Comparison of ENCODE assay signal across 10 cellular contexts in the genomic region with DNA sequence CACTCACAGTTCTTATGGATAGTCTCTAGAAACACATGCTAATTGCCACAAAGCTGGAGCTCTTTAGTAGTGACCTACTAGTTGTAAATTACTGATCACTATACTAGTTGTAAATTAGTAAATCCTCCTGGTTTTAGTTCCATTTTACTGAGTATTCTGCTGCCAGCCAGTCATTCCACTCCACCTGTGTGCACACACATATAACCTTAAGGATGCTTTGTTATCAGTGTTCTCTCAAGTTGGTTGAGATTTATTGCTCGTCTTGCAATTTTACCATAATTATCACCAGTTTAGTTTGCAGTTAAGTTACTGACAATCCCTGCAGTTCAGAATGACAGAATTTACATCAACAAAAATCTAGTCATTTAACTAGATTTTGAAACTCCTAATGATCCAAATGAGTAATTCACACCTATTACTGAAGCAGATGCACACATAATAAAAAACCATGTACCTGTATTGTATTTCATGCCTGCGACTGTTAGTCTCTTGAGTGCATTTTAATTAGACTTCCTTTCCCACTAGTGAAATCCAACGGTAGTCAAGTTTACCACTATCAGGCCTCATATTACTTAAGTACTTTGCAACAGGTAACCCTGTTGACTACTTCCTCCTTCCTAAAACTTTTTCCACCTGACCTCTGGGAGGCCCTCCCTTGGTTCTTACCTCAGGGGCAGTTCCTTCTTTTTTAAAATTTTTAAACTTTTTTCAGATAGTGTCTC. TPM values are rescaled to one million over a fixed set of nuclear protein-coding genes. Genes with fewer than 3 reads are reported as not detected.
DNase-seq lines count a peak whose midpoint lies in the region; ATAC-seq and TF ChIP-seq lines count a peak whose summit lies in the region.
"Had no signal": no experiment of that assay in that cellular context is flagged by ENCODE, and none has a peak within 500 bp of the region (broad histone marks: within the 10 kb centered on the region; RNA-seq: fewer than 3 reads in every experiment).

No MANE protein-coding gene starts in this region.

- peaks cover 13% of the 10 kb centered on the region for H3K4me1 ChIP-seq in HEK293 (ENCODE audit: control insufficient read depth, insufficient read depth, low read length)
- peaks cover 84% of the 10 kb centered on the region for H3K4me1 ChIP-seq in osteoblast (ENCODE audit: insufficient read depth, low read length)
- H3K4me1 ChIP-seq in vagina, result peaks cover 82% of the 10 kb centered on the region

- DNase-seq in T-helper 1 cell (no peak), osteoblast (ENCODE audit: insufficient read length, low spot score, missing footprints) (no peak), vagina (ENCODE audit: extremely low spot score in 2 of 2) (no peak)
- no peak for DNase-seq in stimulated activated CD4-positive, alpha-beta T cell treated with anti-CD3 and anti-CD28 coated beads, Interleukin-12 subunit alpha, Interleukin-12 subunit beta, amount 100 ng/mL, for 4 hours
- DNase-seq: amniotic stem cell had no signal

- TF ChIP-seq POLR2A in vagina (IDR thresholded peaks at IDR 0.05), result no peak

- no peaks in the 10 kb centered on the region for H3K9me3 Mint-ChIP-seq in T-helper 1 cell treated with Interleukin-12 subunit alpha and Interleukin-12 subunit beta and Interleukin-4 antibody, amounts not matched to agents 30 μg/mL and 1 μg/mL, for 36 hours
- no peaks in the 10 kb centered on the region for H3K9me3 Mint-ChIP-seq in activated T-helper 17 cell treated with anti-CD3 and anti-CD28 coated beads, Interleukin-2, amount 50 U/mL, for 72 hours

- H3K4me2 ChIP-seq in osteoblast (ENCODE audit: insufficient read depth, low read length), result peak overlapping the region; percentile 8
- H3K4me2 ChIP-seq: KMS-11 had no signal

- H4K20me1 ChIP-seq in osteoblast (ENCODE audit: insufficient read depth, low read length), result peaks cover 49% of the 10 kb centered on the region

- no peaks in the 10 kb centered on the region for H3K27me3 ChIP-seq in osteoblast (ENCODE audit: insufficient read depth, low read length)
- H3K27me3 ChIP-seq in vagina, result no peaks in the 10 kb centered on the region

- H3K27ac Mint-ChIP-seq in T-helper 1 cell treated with Interleukin-12 subunit alpha and Interleukin-12 subunit beta and Interleukin-4 antibody, amounts not matched to agents 30 μg/mL and 1 μg/mL, for 36 hours, result peak overlapping the region; percentile 73
- no peak overlapping the region for H3K27ac Mint-ChIP-seq in activated T-helper 17 cell treated with anti-CD3 and anti-CD28 coated beads, Interleukin-2, amount 50 U/mL, for 72 hours

- no peak overlapping the region for H2AFZ ChIP-seq in osteoblast (ENCODE audit: low read length)

- intact Hi-C loops in vagina (cut with DNase I), result no loop called here

- H3K9me3 ChIP-seq in HEK293 (ENCODE audit: control insufficient read depth, insufficient read depth, low read depth, low read length) (no peaks in the 10 kb centered on the region), osteoblast (ENCODE audit: low read depth, low read length) (no peaks in the 10 kb centered on the region), vagina (no peaks in the 10 kb centered on the region)

- H3K27me3 Mint-ChIP-seq in T-helper 1 cell treated with Interleukin-12 subunit alpha and Interleukin-12 subunit beta and Interleukin-4 antibody, amounts not matched to agents 30 μg/mL and 1 μg/mL, for 36 hours (ENCODE audit: low read depth), result no peaks in the 10 kb centered on the region
- no peaks in the 10 kb centered on the region for H3K27me3 Mint-ChIP-seq in activated T-helper 17 cell treated with anti-CD3 and anti-CD28 coated beads, Interleukin-2, amount 50 U/mL, for 72 hours

- no peak for TF ChIP-seq CTCF in HEK293 (tag by site-specific recombination; IDR thresholded peaks at IDR 0.05)
- no peak for TF ChIP-seq CTCF in osteoblast (IDR thresholded peaks at IDR 0.05; ENCODE audit: extremely low read depth, low read depth, low read length)
- TF ChIP-seq CTCF in vagina (IDR thresholded peaks at IDR 0.05), result no peak

- H3K27ac ChIP-seq in HEK293 (ENCODE audit: extremely low read depth, low read depth, low read length), result 0 out of 2 replicates have a peak overlapping the region, but pooled peaks have one; percentile 36
- peak overlapping the region; percentile 58 for H3K27ac ChIP-seq in osteoblast (ENCODE audit: low read depth, low read length)
- no peak overlapping the region for H3K27ac ChIP-seq in vagina
- H3K27ac ChIP-seq: KMS-11 had no signal

- H3K79me2 ChIP-seq in osteoblast (ENCODE audit: insufficient read depth, low read length), result peaks cover 16% of the 10 kb centered on the region

- peaks cover 31 to 38% of the 10 kb centered on the region in 2 experiments for H3K36me3 ChIP-seq in HEK293 (ENCODE audit: control insufficient read depth in 2 of 2, insufficient read depth in 1 of 2, low read length in 2 of 2)
- H3K36me3 ChIP-seq in osteoblast (ENCODE audit: insufficient read depth, low read length), result peaks cover 35% of the 10 kb centered on the region
- H3K36me3 ChIP-seq in vagina, result peaks cover 0 to 37% of the 10 kb centered on the region in 2 donors

- POLR2A ChIA-PET in HEK293 (lab: Yijun Ruan, JAX), result interaction anchor here (1.3 to 5.1 kb wide), 2 partner anchors 8 to 61 kb away, joined by 3 to 47 read pairs; a partner anchor contains a TSS

- H3K4me3 Mint-ChIP-seq in T-helper 1 cell treated with Interleukin-12 subunit alpha and Interleukin-12 subunit beta and Interleukin-4 antibody, amounts not matched to agents 30 μg/mL and 1 μg/mL, for 36 hours, result no peak overlapping the region
- peak overlapping the region; percentile 92 for H3K4me3 Mint-ChIP-seq in activated T-helper 17 cell treated with anti-CD3 and anti-CD28 coated beads, Interleukin-2, amount 50 U/mL, for 72 hours

- H3K36me3 Mint-ChIP-seq in T-helper 1 cell treated with Interleukin-12 subunit alpha and Interleukin-12 subunit beta and Interleukin-4 antibody, amounts not matched to agents 30 μg/mL and 1 μg/mL, for 36 hours (ENCODE audit: low read depth), result peaks cover 55% of the 10 kb centered on the region
- peaks cover 60% of the 10 kb centered on the region for H3K36me3 Mint-ChIP-seq in activated T-helper 17 cell treated with anti-CD3 and anti-CD28 coated beads, Interleukin-2, amount 50 U/mL, for 72 hours (ENCODE audit: low read depth)

- no peak overlapping the region for H3K4me3 ChIP-seq in HEK293 (ENCODE audit: low read depth, low read length)
- H3K4me3 ChIP-seq in osteoblast (ENCODE audit: insufficient read depth, low read length), result no peak overlapping the region
- no peak overlapping the region for H3K4me3 ChIP-seq in vagina

- CTCF ChIA-PET in HEK293 (lab: Yijun Ruan, JAX), result no interaction called here

- H3K4me1 Mint-ChIP-seq in T-helper 1 cell treated with Interleukin-12 subunit alpha and Interleukin-12 subunit beta and Interleukin-4 antibody, amounts not matched to agents 30 μg/mL and 1 μg/mL, for 36 hours (ENCODE audit: low read depth), result peaks cover 76% of the 10 kb centered on the region
- H3K4me1 Mint-ChIP-seq in activated T-helper 17 cell treated with anti-CD3 and anti-CD28 coated beads, Interleukin-2, amount 50 U/mL, for 72 hours, result peaks cover 53% of the 10 kb centered on the region

- no peak for ATAC-seq in activated T-helper 17 cell treated with anti-CD3 and anti-CD28 coated beads, Interleukin-2, amount 50 U/mL, for 72 hours (replicated peaks)
- ATAC-seq in HG02840 (IDR thresholded peaks at IDR 0.05; ENCODE audit: low FRiP score, unreplicated experiment), result no peak

TF ChIP-seq in HEK293, 187 proteins besides CTCF, POLR2A, EP300 and RAD21 (continues in another document):
- TF ChIP-seq, protein P1, sequence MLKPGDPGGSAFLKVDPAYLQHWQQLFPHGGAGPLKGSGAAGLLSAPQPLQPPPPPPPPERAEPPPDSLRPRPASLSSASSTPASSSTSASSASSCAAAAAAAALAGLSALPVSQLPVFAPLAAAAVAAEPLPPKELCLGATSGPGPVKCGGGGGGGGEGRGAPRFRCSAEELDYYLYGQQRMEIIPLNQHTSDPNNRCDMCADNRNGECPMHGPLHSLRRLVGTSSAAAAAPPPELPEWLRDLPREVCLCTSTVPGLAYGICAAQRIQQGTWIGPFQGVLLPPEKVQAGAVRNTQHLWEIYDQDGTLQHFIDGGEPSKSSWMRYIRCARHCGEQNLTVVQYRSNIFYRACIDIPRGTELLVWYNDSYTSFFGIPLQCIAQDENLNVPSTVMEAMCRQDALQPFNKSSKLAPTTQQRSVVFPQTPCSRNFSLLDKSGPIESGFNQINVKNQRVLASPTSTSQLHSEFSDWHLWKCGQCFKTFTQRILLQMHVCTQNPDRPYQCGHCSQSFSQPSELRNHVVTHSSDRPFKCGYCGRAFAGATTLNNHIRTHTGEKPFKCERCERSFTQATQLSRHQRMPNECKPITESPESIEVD (tag by site-specific recombination; IDR thresholded peaks at IDR 0.05), result peak; percentile 70
- no peak for TF ChIP-seq ZNF416 (tag by site-specific recombination; IDR thresholded peaks at IDR 0.05)
- no peak for TF ChIP-seq ZFP37 (tag by site-specific recombination; IDR thresholded peaks at IDR 0.05)
- TF ChIP-seq ZNF366 (tag by site-specific recombination; conservative IDR thresholded peaks at IDR 0.05), result peak; percentile 65
- TF ChIP-seq ZNF776 (tag by site-specific recombination; IDR thresholded peaks at IDR 0.05; ENCODE audit: borderline replicate concordance), result no peak
- no peak for TF ChIP-seq OVOL3 (tag by site-specific recombination; IDR thresholded peaks at IDR 0.05)
- no peak for TF ChIP-seq ZNF670 (tag by site-specific recombination; IDR thresholded peaks at IDR 0.05; ENCODE audit: low read depth)
- peak; percentile 84; the same call in 1 of the 2 replicates for TF ChIP-seq SCRT1 (tag by site-specific recombination; IDR thresholded peaks at IDR 0.05; ENCODE audit: borderline replicate concordance)
- no peak for TF ChIP-seq ZFP69B (tag by site-specific recombination; IDR thresholded peaks at IDR 0.05)
- TF ChIP-seq, protein P2, sequence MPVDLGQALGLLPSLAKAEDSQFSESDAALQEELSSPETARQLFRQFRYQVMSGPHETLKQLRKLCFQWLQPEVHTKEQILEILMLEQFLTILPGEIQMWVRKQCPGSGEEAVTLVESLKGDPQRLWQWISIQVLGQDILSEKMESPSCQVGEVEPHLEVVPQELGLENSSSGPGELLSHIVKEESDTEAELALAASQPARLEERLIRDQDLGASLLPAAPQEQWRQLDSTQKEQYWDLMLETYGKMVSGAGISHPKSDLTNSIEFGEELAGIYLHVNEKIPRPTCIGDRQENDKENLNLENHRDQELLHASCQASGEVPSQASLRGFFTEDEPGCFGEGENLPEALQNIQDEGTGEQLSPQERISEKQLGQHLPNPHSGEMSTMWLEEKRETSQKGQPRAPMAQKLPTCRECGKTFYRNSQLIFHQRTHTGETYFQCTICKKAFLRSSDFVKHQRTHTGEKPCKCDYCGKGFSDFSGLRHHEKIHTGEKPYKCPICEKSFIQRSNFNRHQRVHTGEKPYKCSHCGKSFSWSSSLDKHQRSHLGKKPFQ (tag by site-specific recombination; IDR thresholded peaks at IDR 0.05), result 0 out of 2 replicates have a peak, but pooled peaks have one; percentile 42
- TF ChIP-seq KLF16 (tag by site-specific recombination; IDR thresholded peaks at IDR 0.05), result no peak
- TF ChIP-seq PRDM1 (tag by site-specific recombination; IDR thresholded peaks at IDR 0.05), result no peak

RNA-seq across cellular contexts. Expression of a gene that starts 7.6 kb away (rescaled TPM):
- 1,000 to 10,000 TPM; 3,139 to 4,606 TPM for total RNA-seq in activated T-helper 17 cell treated with anti-CD3 and anti-CD28 coated beads, Interleukin-2, amount 50 U/mL, for 72 hours
- total RNA-seq in osteoblast (2,232 and 2,713 TPM in 2 replicates), vagina (3,952 TPM)
